17 cellular contexts compared by ENCODE assay signal in the genomic region with DNA sequence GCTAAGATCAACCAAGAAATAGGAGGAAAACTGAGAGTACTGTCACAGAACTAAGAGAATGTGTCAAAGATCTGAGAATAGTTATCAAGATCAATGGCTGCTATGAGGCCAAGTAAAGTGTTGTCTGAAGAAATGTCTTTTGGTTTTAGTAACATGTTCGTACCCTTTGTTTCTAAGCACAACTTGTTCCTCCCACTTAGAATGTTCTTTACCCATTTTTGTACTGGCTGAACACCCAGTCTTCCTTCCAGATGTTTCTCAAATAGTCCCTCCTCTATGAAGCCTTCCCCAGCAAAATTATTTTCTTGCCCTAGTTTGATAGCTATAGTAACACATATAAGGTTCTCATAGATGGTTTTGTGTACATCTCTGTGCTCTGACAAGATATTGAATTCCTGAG.
DNase-seq lines count a peak whose midpoint lies in the region; TF ChIP-seq lines count a peak whose summit lies in the region.
"Had no signal": no experiment of that assay in that cellular context is flagged by ENCODE, and none has a peak within 500 bp of the region (broad histone marks: within the 10 kb centered on the region; RNA-seq: fewer than 3 reads in every experiment).

No MANE protein-coding gene starts in this region.

- TF ChIP-seq CTCF in A673 (conservative IDR thresholded peaks at IDR 0.05; ENCODE audit: low read depth, low read length) (no peak), suprapubic skin (IDR thresholded peaks at IDR 0.05) (no peak), WERI-Rb-1 (IDR thresholded peaks at IDR 0.05; ENCODE audit: low read depth, low read length) (no peak)

- peaks cover 99% of the 10 kb centered on the region for H3K4me1 ChIP-seq in A673 (ENCODE audit: insufficient read depth, low read length, poor library complexity, severe bottlenecking)
- H3K4me1 ChIP-seq in suprapubic skin = no peaks in the 10 kb centered on the region

- POLR2A ChIA-PET in A673 (lab: Charles Lee; ENCODE audit: low non-redundant PET) = interaction anchor here (0.6 to 0.7 kb wide), 2 partner anchors 33 to 200 kb away, joined by 4 to 7 read pairs; no protein-coding TSS in a partner anchor

- intact Hi-C loops in A673 (cut with micrococcal nuclease; ENCODE audit: unreplicated experiment) = loop anchor here (5.0 to 10.0 kb wide), 3 partner anchors 106 to 1152 kb away; no protein-coding TSS in a partner anchor

- CTCF ChIA-PET in A673 (lab: Charles Lee) = no interaction called here

- DNase-seq in A673 (ENCODE audit: low spot score) = no peak
- no peak for DNase-seq in SK-N-MC (ENCODE audit: low read depth, low spot score)
- DNase-seq in suprapubic skin (ENCODE audit: low spot score in 2 of 2) = no peak
- DNase-seq in AML-193 (lab: John Stamatoyannopoulos, UW) = no peak
- no peak for DNase-seq in WERI-Rb-1
- DNase-seq in UCSD-AML1 (lab: John Stamatoyannopoulos, UW; ENCODE audit: unreplicated experiment) = no peak
- DNase-seq: 8988T; ACHN; Caco-2; Calu3; CD4-positive, alpha-beta T cell; CD8-positive, alpha-beta T cell; DMS79 treated with DMSO at 0.1 percent for 48 hours; GDM1 had no signal

- no peak for TF ChIP-seq POLR2A in suprapubic skin (IDR thresholded peaks at IDR 0.05)

- H3K4me3 ChIP-seq in A673 (ENCODE audit: low read depth, low read length, poor library complexity, severe bottlenecking) (no peak overlapping the region), SK-N-MC (peak overlapping the region; percentile 66), suprapubic skin (no peak overlapping the region), WERI-Rb-1 (ENCODE audit: low read depth, low read length) (no peak overlapping the region)
- H3K4me3 ChIP-seq: BLaER1 treated with 17β-estradiol and CSF1 and Interleukin-3, amounts not matched to agents 10 nM and 100 nM; GM12878 had no signal

- H3K27me3 ChIP-seq in A673 (replicated peaks; ENCODE audit: insufficient read depth, low read depth, low read length, poor library complexity) = no peaks in the 10 kb centered on the region
- no peaks in the 10 kb centered on the region for H3K27me3 ChIP-seq in suprapubic skin
- H3K27me3 ChIP-seq in WERI-Rb-1 (ENCODE audit: insufficient read depth, low read depth, severe bottlenecking) = no peaks in the 10 kb centered on the region
- H3K27me3 ChIP-seq: BLaER1 treated with 17β-estradiol and CSF1 and Interleukin-3, amounts not matched to agents 10 nM and 100 nM had no signal

- peak overlapping the region; percentile 98 for H3K27ac ChIP-seq in A673 (ENCODE audit: low read depth, low read length, poor library complexity, severe bottlenecking)
- peak overlapping the region; percentile 96 for H3K27ac ChIP-seq in SK-N-MC
- H3K27ac ChIP-seq in suprapubic skin = peak overlapping the region; percentile 67
- no peak overlapping the region for H3K27ac ChIP-seq in WERI-Rb-1
- H3K27ac ChIP-seq: BLaER1 treated with 17β-estradiol and CSF1 and Interleukin-3, amounts not matched to agents 10 nM and 100 nM; C4-2B had no signal

- TF ChIP-seq EP300 in suprapubic skin (IDR thresholded peaks at IDR 0.05) = no peak

- H3K9me3 ChIP-seq in A673 (ENCODE audit: low read depth, low read length, poor library complexity, severe bottlenecking) = no peaks in the 10 kb centered on the region
- H3K9me3 ChIP-seq in SK-N-MC (ENCODE audit: low read depth, low read length) = no peaks in the 10 kb centered on the region
- no peaks in the 10 kb centered on the region for H3K9me3 ChIP-seq in suprapubic skin
- H3K9me3 ChIP-seq in WERI-Rb-1 (ENCODE audit: severe bottlenecking) = no peaks in the 10 kb centered on the region
- H3K9me3 ChIP-seq: Caco-2 had no signal

- 73% methylated on average over 1 of the region's 1 CpG for WGBS in suprapubic skin

- no peaks in the 10 kb centered on the region for H3K36me3 ChIP-seq in A673 (ENCODE audit: insufficient read depth, low read length, poor library complexity, severe bottlenecking)
- peaks cover 8% of the 10 kb centered on the region; the same call in 1 of the 2 replicates for H3K36me3 ChIP-seq in SK-N-MC (ENCODE audit: insufficient read depth, low read length)
- H3K36me3 ChIP-seq in suprapubic skin = no peaks in the 10 kb centered on the region
- no peaks in the 10 kb centered on the region for H3K36me3 ChIP-seq in WERI-Rb-1

- H3K9ac ChIP-seq in SK-N-MC (ENCODE audit: insufficient read length) = no peak overlapping the region
- H3K9ac ChIP-seq: BLaER1 treated with 17β-estradiol and CSF1 and Interleukin-3, amounts not matched to agents 10 nM and 100 nM had no signal

- no TSS peak for BruUV-seq in A673 (replicated peaks; lab: Mats Ljungman, UMichigan)
